21 cellular contexts compared by ENCODE assay signal in the genomic region with DNA sequence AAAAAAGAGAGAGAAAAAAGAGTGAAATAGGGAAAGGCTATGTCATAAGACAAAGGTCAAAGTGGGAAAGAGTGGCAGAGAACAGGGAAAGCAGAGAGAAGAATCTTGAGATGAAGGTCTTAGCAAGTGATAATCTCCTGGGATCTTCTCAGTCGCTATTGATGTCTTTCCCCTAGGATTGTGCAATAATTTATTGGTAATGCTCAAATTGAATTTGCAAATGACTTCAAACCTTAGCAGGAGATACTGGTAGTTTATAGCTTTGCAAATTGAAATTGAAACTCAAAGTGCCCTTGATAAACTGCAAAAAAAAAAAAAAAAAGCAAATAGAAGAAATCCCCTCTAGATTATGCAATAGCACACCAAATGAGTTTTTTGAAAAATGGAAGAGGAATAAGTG. TPM values are rescaled to one million over a fixed set of nuclear protein-coding genes. Genes with fewer than 3 reads are reported as not detected.
A peak's percentile ranks its signal among the peaks of the same experiment; 100 is the strongest.
DNase-seq lines count a peak whose midpoint lies in the region; ATAC-seq, FAIRE-seq and TF ChIP-seq lines count a peak whose summit lies in the region.
"Had no signal": no experiment of that assay in that cellular context is flagged by ENCODE, and none has a peak within 500 bp of the region (broad histone marks: within the 10 kb centered on the region; RNA-seq: fewer than 3 reads in every experiment).

No MANE protein-coding gene starts in this region.

- H3K23ac ChIP-seq in IMR-90 (ENCODE audit: low read depth, low read length), result no peak overlapping the region

- DNase-seq in IMR-90 (no peak), OCI-M1 (lab: John Stamatoyannopoulos, UW) (peak; percentile 1), K562 (ENCODE audit: extremely low read depth in 1 of 4, low spot score in 3 of 4) (no peak), BE2C (no peak)
- DNase-seq in stimulated activated CD4-positive, alpha-beta T cell treated with anti-CD3 and anti-CD28 coated beads, Interleukin-2, amount 100 ng/mL, for 48 hours, result no peak
- DNase-seq: 8988T; ACHN; Caco-2; Calu3; CD4-positive, alpha-beta T cell; CD8-positive, alpha-beta T cell; DMS79 treated with DMSO at 0.1 percent for 48 hours; GF-D8 had no signal

- no peak overlapping the region for H2BK120ac ChIP-seq in IMR-90 (ENCODE audit: low read depth, low read length)

- in situ Hi-C loops in IMR-90 (cut with MboI; ENCODE audit: low sequenced_read_pairs) (no loop called here), K562 (cut with MboI) (no loop called here)

- no peak for FAIRE-seq in K562 (lab: Jason Lieb, UNC)
- FAIRE-seq: A204.1, D721Med, G401.6, GM12891, GM19239 had no signal

- H3K36me3 ChIP-seq in IMR-90 (ENCODE audit: control insufficient read depth, insufficient read depth, low read length) (no peaks in the 10 kb centered on the region), K562 (ENCODE audit: control insufficient read depth, insufficient read depth, low read length) (no peaks in the 10 kb centered on the region), BE2C (no peaks in the 10 kb centered on the region)
- H3K36me3 ChIP-seq: BLaER1 treated with 17β-estradiol and CSF1 and Interleukin-3, amounts not matched to agents 10 nM and 100 nM had no signal

- no peak overlapping the region for H2AK5ac ChIP-seq in IMR-90 (ENCODE audit: low read depth, low read length)

- TF ChIP-seq POLR2A in IMR-90 (IDR thresholded peaks at IDR 0.05; ENCODE audit: low read depth, low read length) (no peak), K562 (conservative IDR thresholded peaks at IDR 0.05) (no peak)

- no peak for TF ChIP-seq CTCF in IMR-90 (conservative IDR thresholded peaks at IDR 0.05; ENCODE audit: low read depth, low read length)
- no peak for TF ChIP-seq CTCF in K562 (IDR thresholded peaks at IDR 0.05 in 2 of 3, conservative IDR thresholded peaks at IDR 0.05 in 1 of 3; ENCODE audit: insufficient read depth in 2 of 3, low read depth in 1 of 3, low read length in 3 of 3)
- TF ChIP-seq CTCF in BE2C (IDR thresholded peaks at IDR 0.05; ENCODE audit: low read depth, low read length), result no peak

- H3K27ac ChIP-seq in IMR-90 (ENCODE audit: insufficient read depth, low read length), result no peak overlapping the region
- no peak overlapping the region for H3K27ac ChIP-seq in K562 (ENCODE audit: extremely low read depth, low read depth, low read length)
- H3K27ac ChIP-seq: BLaER1 treated with 17β-estradiol and CSF1 and Interleukin-3, amounts not matched to agents 10 nM and 100 nM; C4-2B had no signal

- H3K9me3 ChIP-seq in IMR-90 (ENCODE audit: control insufficient read depth, insufficient read depth, low read length) (no peaks in the 10 kb centered on the region), K562 (replicated peaks; ENCODE audit: control insufficient read depth, insufficient read depth, low read depth, low read length) (no peaks in the 10 kb centered on the region), BE2C (no peaks in the 10 kb centered on the region)
- H3K9me3 ChIP-seq: BLaER1 treated with 17β-estradiol and CSF1 and Interleukin-3, amounts not matched to agents 10 nM and 100 nM; Caco-2 had no signal

- H2BK20ac ChIP-seq in IMR-90 (ENCODE audit: low read depth, low read length), result no peak overlapping the region

- intact Hi-C loops in IMR-90 (cut with micrococcal nuclease) (no loop called here), K562 (cut with micrococcal nuclease) (no loop called here)

- ATAC-seq in IMR-90 (ENCODE audit: low read depth), result no peak
- ATAC-seq in K562, result no peak
- no peak for ATAC-seq in HG02938 (IDR thresholded peaks at IDR 0.05; ENCODE audit: unreplicated experiment)
- ATAC-seq: CD8-positive, alpha-beta T cell had no signal

- no peaks in the 10 kb centered on the region for H3K79me2 ChIP-seq in K562 (ENCODE audit: control insufficient read depth, insufficient read depth, low read length)

- H4K91ac ChIP-seq in IMR-90 (ENCODE audit: insufficient read depth, low read depth, low read length), result no peak overlapping the region

- H3K9me1 ChIP-seq in IMR-90 (ENCODE audit: insufficient read depth, low read length) (no peaks in the 10 kb centered on the region), K562 (ENCODE audit: control insufficient read depth, insufficient read depth, low read length) (no peaks in the 10 kb centered on the region)

- no peak overlapping the region for H2BK5ac ChIP-seq in IMR-90 (ENCODE audit: low read depth, low read length, poor library complexity, severe bottlenecking)

- no peak overlapping the region for H3K18ac ChIP-seq in IMR-90 (ENCODE audit: low read depth, low read length)

- H3K4ac ChIP-seq in IMR-90 (ENCODE audit: low read depth, low read length), result no peak overlapping the region

- no peak for TF ChIP-seq RAD21 in IMR-90 (IDR thresholded peaks at IDR 0.05; ENCODE audit: low read length)
- TF ChIP-seq RAD21 in K562 (CRISPR knock-in tag; conservative IDR thresholded peaks at IDR 0.05 in 1 of 2, IDR thresholded peaks at IDR 0.05 in 1 of 2), result no peak

- H4K20me1 ChIP-seq in IMR-90 (ENCODE audit: insufficient read depth, low read length) (no peaks in the 10 kb centered on the region), K562 (replicated peaks; ENCODE audit: control insufficient read depth, insufficient read depth, low read length) (no peaks in the 10 kb centered on the region)
- H4K20me1 ChIP-seq: BLaER1 treated with 17β-estradiol and CSF1 and Interleukin-3, amounts not matched to agents 10 nM and 100 nM had no signal

- POLR2A ChIA-PET in IMR-90 (lab: Charles Lee; ENCODE audit: unreplicated experiment) (no interaction called here), K562 (lab: Yijun Ruan, JAX) (interaction anchor here (0.6 kb wide), 1 partner anchor 309 kb away, joined by 3 read pairs; no protein-coding TSS in a partner anchor)

- BruUV-seq in IMR-90 (replicated peaks; lab: Mats Ljungman, UMichigan) (no TSS peak), K562 (replicated peaks; lab: Mats Ljungman, UMichigan) (no TSS peak)

- H3K9ac ChIP-seq in IMR-90 (ENCODE audit: low read depth, low read length) (no peak overlapping the region), K562 (ENCODE audit: insufficient read depth in 1 of 2, low read depth in 2 of 2, low read length in 2 of 2) (no peak overlapping the region)
- H3K9ac ChIP-seq: BLaER1 treated with 17β-estradiol and CSF1 and Interleukin-3, amounts not matched to agents 10 nM and 100 nM had no signal

- H3K27me3 ChIP-seq in IMR-90 (ENCODE audit: control insufficient read depth, insufficient read depth, low read length) (no peaks in the 10 kb centered on the region), K562 (ENCODE audit: control insufficient read depth in 2 of 2, insufficient read depth in 2 of 2, low read length in 2 of 2) (no peaks in the 10 kb centered on the region), BE2C (no peaks in the 10 kb centered on the region)

- H2AK9ac ChIP-seq in IMR-90 (replicated peaks; ENCODE audit: low read depth, low read length, poor library complexity), result no peak overlapping the region

- CTCF ChIA-PET in IMR-90 (lab: Yijun Ruan, JAX), result no interaction called here
- CTCF ChIA-PET in K562 (lab: Yijun Ruan, JAX; ENCODE audit: low intra/inter-chr PET ratio), result no interaction called here

- dilution Hi-C loops in IMR-90 (cut with HindIII; ENCODE audit: low sequenced_read_pairs, unreplicated experiment), result no loop called here

- no peaks in the 10 kb centered on the region for H3K4me1 ChIP-seq in IMR-90 (ENCODE audit: control insufficient read depth, insufficient read depth, low read length)
- no peaks in the 10 kb centered on the region for H3K4me1 ChIP-seq in K562 (replicated peaks in 1 of 2; ENCODE audit: control insufficient read depth in 2 of 2, insufficient read depth in 2 of 2, low read length in 2 of 2)
- H3K4me1 ChIP-seq in BE2C, result no peaks in the 10 kb centered on the region
- H3K4me1 ChIP-seq: BLaER1 treated with 17β-estradiol and CSF1 and Interleukin-3, amounts not matched to agents 10 nM and 100 nM; Caco-2 had no signal

- H3K4me2 ChIP-seq in IMR-90 (ENCODE audit: low read depth, low read length), result no peak overlapping the region
- no peak overlapping the region for H3K4me2 ChIP-seq in K562 (ENCODE audit: insufficient read depth, low read length)
- H3K4me2 ChIP-seq: BLaER1 treated with 17β-estradiol and CSF1 and Interleukin-3, amounts not matched to agents 10 nM and 100 nM had no signal

- no peak overlapping the region for H2BK15ac ChIP-seq in IMR-90 (ENCODE audit: low read depth, low read length)

- H2AFZ ChIP-seq in IMR-90 (replicated peaks; ENCODE audit: low read length, poor library complexity) (no peak overlapping the region), K562 (ENCODE audit: low read depth, low read length) (no peak overlapping the region)

- no peaks in the 10 kb centered on the region for H3K79me1 ChIP-seq in IMR-90 (ENCODE audit: low read depth in 1 of 2, low read length in 2 of 2)

- TF ChIP-seq EP300 in K562 (IDR thresholded peaks at IDR 0.05; ENCODE audit: low read length), result no peak

- H3K14ac ChIP-seq in IMR-90 (replicated peaks; ENCODE audit: low read depth, low read length), result no peak overlapping the region

- no peak overlapping the region for H3K4me3 ChIP-seq in IMR-90 (ENCODE audit: insufficient read depth, low read depth, low read length)
- H3K4me3 ChIP-seq in K562, result no peak overlapping the region
- H3K4me3 ChIP-seq in BE2C (ENCODE audit: low read depth, low read length), result no peak overlapping the region
- H3K4me3 ChIP-seq: BLaER1 treated with 17β-estradiol and CSF1 and Interleukin-3, amounts not matched to agents 10 nM and 100 nM had no signal

- no CpG with 5 or more reads among the region's 1 CpG for WGBS in IMR-90 (ENCODE audit: extremely low coverage in 2 of 2, insufficient read length in 1 of 2), 2 experiments
- WGBS in K562 (ENCODE audit: insufficient coverage, low coverage, missing lambda C conversion rate), result 0% methylated on average over 1 of the region's 1 CpG

- H4K8ac ChIP-seq in IMR-90 (ENCODE audit: low read depth in 2 of 2, low read length in 2 of 2), result no peak overlapping the region

- no peak overlapping the region for H4K5ac ChIP-seq in IMR-90 (ENCODE audit: low read depth, low read length)

- no peak overlapping the region for H3K56ac ChIP-seq in IMR-90 (ENCODE audit: extremely low read depth, insufficient read depth, low read length)

RNA-seq across cellular contexts. Expression of gene MID1, which starts 45.7 kb away (rescaled TPM):
- 63.0 and 106 TPM in 2 replicates for total RNA-seq in IMR-90 (2012; rRNA removed)
- polyA plus RNA-seq in IMR-90 (2012; rRNA removed), result 36.6 and 37.2 TPM in 2 replicates
- polyA plus RNA-seq in IMR-90 (2012; cell fraction: cytosol; rRNA removed), result 20.5 and 31.0 TPM in 2 replicates
- 59.5 and 115 TPM in 2 replicates for polyA plus RNA-seq in IMR-90 (2012; cell fraction: nucleus; rRNA removed; ENCODE audit: low replicate concordance)
- total RNA-seq in K562 (2011; cell fraction: chromatin; rRNA removed; ENCODE audit: low replicate concordance), result 0.72 and 1.00 TPM in 2 replicates
- 0.53 and 0.67 TPM in 2 replicates for total RNA-seq in K562 (2011; cell fraction: nucleolus; rRNA removed)
- total RNA-seq in K562 (2011; cell fraction: nucleoplasm; rRNA removed), result 0.59 and 1.1 TPM in 2 replicates
- total RNA-seq in K562 (2014; rRNA removed), result 0.09 and 0.29 TPM in 2 replicates
- total RNA-seq in K562 (2014; rRNA removed; fragmentation: Illumina TruSeq; extraction: Trizol), result 0.29 and 0.33 TPM in 2 replicates
- 0.49 and 0.54 TPM in 2 replicates for total RNA-seq in K562 (2015; rRNA removed; fragmentation: Illumina TruSeq; extraction: Trizol)
- 0.51 and 0.60 TPM in 2 replicates for total RNA-seq in K562 (2021)
- polyA plus RNA-seq in K562 (2011; rRNA removed), result 0.45 and 0.54 TPM in 2 replicates
- 0.46 and 0.64 TPM in 2 replicates for polyA plus RNA-seq in K562 (2011; cell fraction: cytosol; rRNA removed)
- 1.1 and 1.8 TPM in 2 replicates for polyA plus RNA-seq in K562 (2011; cell fraction: nucleus; rRNA removed)
- 0.38 and 0.48 TPM in 2 replicates for polyA plus RNA-seq in K562 (2012)
- polyA plus RNA-seq in K562 (2014; fragmentation: Illumina TruSeq; extraction: Trizol), result 0.54 and 0.58 TPM in 2 replicates
- under 1 TPM; 0.07 to 0.28 TPM for polyA plus RNA-seq in K562 (2014; fragmentation: Nextera tagmentation; extraction: Ambion mirVana)
- polyA plus RNA-seq in K562 (2014; rRNA removed), result 0.13 and 0.17 TPM in 2 replicates
- 1.2 and 2.2 TPM in 2 replicates for polyA minus RNA-seq in K562 (2011; rRNA and poly(A)+ RNA removed)
- 0.64 and 0.67 TPM in 2 replicates for polyA minus RNA-seq in K562 (2011; cell fraction: cytosol; rRNA and poly(A)+ RNA removed)
- 0.94 and 1.6 TPM in 2 replicates for polyA minus RNA-seq in K562 (2011; cell fraction: nucleus; rRNA and poly(A)+ RNA removed)
- polyA plus RNA-seq in BE2C (2012; ENCODE audit: insufficient read depth, insufficient read length, low read depth), result 2.2 TPM
- total RNA-seq: CD8-positive, alpha-beta T cell had no signal

Comparison
In these comparisons a context has a peak if more than half of its experiments do, and no peak if none do; other contexts are left out.
1. RNA of gene MID1, which starts 45.7 kb away (total RNA-seq): 63.0 to 106 TPM in IMR-90; 0.09 to 1.1 TPM in K562; every median in the first group is over 10 times any median in the second.